Comparison of ENCODE assay signal across 19 cellular contexts in genomic region chrX:96861661-96862060, GRCh38.
DNase-seq lines count a peak whose midpoint lies in the region; ATAC-seq, FAIRE-seq and TF ChIP-seq lines count a peak whose summit lies in the region.
"Had no signal": no experiment of that assay in that cellular context is flagged by ENCODE, and none has a peak within 500 bp of the region (broad histone marks: within the 10 kb centered on the region; RNA-seq: fewer than 3 reads in every experiment).

No MANE protein-coding gene starts in this region.

- TF ChIP-seq CTCF in D721Med (IDR thresholded peaks at IDR 0.05; ENCODE audit: insufficient read depth, missing control alignments) = no peak

- ATAC-seq in GM19463 (IDR thresholded peaks at IDR 0.05; ENCODE audit: unreplicated experiment) (peak; percentile 43), HG02678 (IDR thresholded peaks at IDR 0.05; ENCODE audit: unreplicated experiment) (peak; percentile 29), HG03432 (IDR thresholded peaks at IDR 0.05; ENCODE audit: unreplicated experiment) (peak; percentile 31)
- ATAC-seq: HCT116 had no signal

- FAIRE-seq in D721Med (lab: Jason Lieb, UNC) = no peak

- no peak for DNase-seq in OCI-M1 (lab: John Stamatoyannopoulos, UW)
- no peak for DNase-seq in NCI-H1105 (lab: John Stamatoyannopoulos, UW)
- no peak for DNase-seq in activated CD4-positive, alpha-beta T cell treated with anti-CD3 and anti-CD28 coated beads for 48 hours
- DNase-seq in D721Med (ENCODE audit: insufficient read length, low spot score) = no peak
- DNase-seq: activated CD4-positive, CD25-positive, alpha-beta regulatory T cell treated with anti-CD3 and anti-CD28 coated beads, Interleukin-2, amount 50 U/mL, for 72 hours; activated T-cell treated with anti-CD3 and anti-CD28 coated beads, Interleukin-2, amount 50 U/mL, for 48 hours; dorsolateral prefrontal cortex; foreskin fibroblast; NCI-H1092 treated with DMSO at 0.1 percent for 48 hours; NCI-H2107; NCI-H526; nucleus accumbens; stimulated activated CD4-positive, alpha-beta T cell treated with anti-CD3 and anti-CD28 coated beads, Interleukin-4, amount 100 ng/mL, for 24 hours; stomach; transverse colon had no signal
